ENCODE assay signal across 7 cellular contexts in the genomic region with DNA sequence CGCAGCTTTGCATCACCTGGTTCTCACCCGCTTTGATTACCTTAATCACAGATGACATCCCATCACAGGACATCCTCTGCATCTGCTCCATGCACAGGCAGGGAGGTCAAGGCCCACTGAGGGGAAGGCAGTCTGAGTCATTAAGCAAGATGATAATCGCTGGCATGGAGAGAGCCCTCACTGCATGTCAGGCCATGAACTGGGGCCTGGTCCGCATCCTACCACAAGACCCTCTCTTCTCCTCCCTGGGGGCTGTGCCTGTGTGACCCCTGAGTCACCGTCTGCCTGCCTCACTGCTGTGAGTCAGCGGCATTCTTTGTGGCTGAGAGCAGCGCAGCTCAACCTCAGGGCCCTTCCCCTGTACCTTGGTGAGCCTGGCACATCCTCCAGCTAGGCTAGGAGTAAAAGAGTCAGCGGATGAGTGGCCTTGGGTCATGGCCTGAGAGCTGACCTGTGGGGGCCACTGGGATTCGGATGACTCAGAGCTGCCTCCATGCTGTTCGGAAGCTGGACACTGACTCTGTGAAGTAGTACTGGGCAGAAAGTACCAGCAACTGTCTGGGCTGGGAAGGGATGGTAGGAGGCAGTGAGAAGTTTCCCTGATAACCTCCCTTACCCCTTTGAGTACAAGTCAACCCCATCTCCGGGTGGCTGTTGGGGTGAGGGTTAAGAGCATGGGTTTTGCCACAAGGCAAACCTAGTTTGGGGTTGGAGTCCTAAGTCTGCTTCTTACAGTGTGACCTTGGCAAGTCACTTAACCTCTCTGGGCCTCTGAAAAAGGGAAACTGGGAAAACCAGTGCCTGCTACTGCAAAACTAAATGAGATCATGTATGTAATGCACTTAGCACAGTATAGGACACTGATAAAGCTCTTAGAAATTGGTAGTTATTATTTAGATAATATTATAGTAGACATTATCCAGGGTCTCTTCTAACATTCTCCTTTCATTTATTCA. TPM values are rescaled to one million over a fixed set of nuclear protein-coding genes. Genes with fewer than 3 reads are reported as not detected.
DNase-seq lines count a peak whose midpoint lies in the region; ATAC-seq and TF ChIP-seq lines count a peak whose summit lies in the region.

No MANE protein-coding gene starts in this region.

- ATAC-seq in HG03432 (IDR thresholded peaks at IDR 0.05; ENCODE audit: unreplicated experiment) = no peak

- DNase-seq in H4 (ENCODE audit: low spot score) (peak; percentile 91), fibroblast of mammary gland (ENCODE audit: low read depth) (peak; percentile 99), retinal pigment epithelial cell (ENCODE audit: low read depth) (peak; percentile 99), inferior parietal cortex (ENCODE audit: extremely low spot score) (no peak), NCI-H128 (lab: John Stamatoyannopoulos, UW; ENCODE audit: unreplicated experiment) (no peak)

- no peak overlapping the region for H3K4me3 ChIP-seq in fibroblast of mammary gland (ENCODE audit: control insufficient read depth, low read depth, low read length)
- no peak overlapping the region for H3K4me3 ChIP-seq in retinal pigment epithelial cell (ENCODE audit: low read length)

- TF ChIP-seq CTCF in fibroblast of mammary gland (conservative IDR thresholded peaks at IDR 0.05; ENCODE audit: control insufficient read depth, insufficient read depth, low read depth, low read length) (no peak), retinal pigment epithelial cell (conservative IDR thresholded peaks at IDR 0.05; ENCODE audit: low read depth, low read length) (no peak)

TF ChIP-seq in PFSK-1, 5 proteins besides CTCF, POLR2A, EP300 and RAD21:
- peak; percentile 54; the same call in 1 of the 2 replicates for TF ChIP-seq SIN3A (IDR thresholded peaks at IDR 0.05; ENCODE audit: borderline replicate concordance, insufficient read depth, low read length)
- 0 out of 2 replicates have a peak, but pooled peaks have one; percentile 45 for TF ChIP-seq TAF1 (IDR thresholded peaks at IDR 0.05; ENCODE audit: borderline replicate concordance, insufficient read depth, low read length)
- TF ChIP-seq FOXP2 (optimal IDR thresholded peaks at IDR 0.05; ENCODE audit: borderline replicate concordance, extremely low read depth, extremely low read length, insufficient read depth) = peak; percentile 96
- TF ChIP-seq, protein P1, sequence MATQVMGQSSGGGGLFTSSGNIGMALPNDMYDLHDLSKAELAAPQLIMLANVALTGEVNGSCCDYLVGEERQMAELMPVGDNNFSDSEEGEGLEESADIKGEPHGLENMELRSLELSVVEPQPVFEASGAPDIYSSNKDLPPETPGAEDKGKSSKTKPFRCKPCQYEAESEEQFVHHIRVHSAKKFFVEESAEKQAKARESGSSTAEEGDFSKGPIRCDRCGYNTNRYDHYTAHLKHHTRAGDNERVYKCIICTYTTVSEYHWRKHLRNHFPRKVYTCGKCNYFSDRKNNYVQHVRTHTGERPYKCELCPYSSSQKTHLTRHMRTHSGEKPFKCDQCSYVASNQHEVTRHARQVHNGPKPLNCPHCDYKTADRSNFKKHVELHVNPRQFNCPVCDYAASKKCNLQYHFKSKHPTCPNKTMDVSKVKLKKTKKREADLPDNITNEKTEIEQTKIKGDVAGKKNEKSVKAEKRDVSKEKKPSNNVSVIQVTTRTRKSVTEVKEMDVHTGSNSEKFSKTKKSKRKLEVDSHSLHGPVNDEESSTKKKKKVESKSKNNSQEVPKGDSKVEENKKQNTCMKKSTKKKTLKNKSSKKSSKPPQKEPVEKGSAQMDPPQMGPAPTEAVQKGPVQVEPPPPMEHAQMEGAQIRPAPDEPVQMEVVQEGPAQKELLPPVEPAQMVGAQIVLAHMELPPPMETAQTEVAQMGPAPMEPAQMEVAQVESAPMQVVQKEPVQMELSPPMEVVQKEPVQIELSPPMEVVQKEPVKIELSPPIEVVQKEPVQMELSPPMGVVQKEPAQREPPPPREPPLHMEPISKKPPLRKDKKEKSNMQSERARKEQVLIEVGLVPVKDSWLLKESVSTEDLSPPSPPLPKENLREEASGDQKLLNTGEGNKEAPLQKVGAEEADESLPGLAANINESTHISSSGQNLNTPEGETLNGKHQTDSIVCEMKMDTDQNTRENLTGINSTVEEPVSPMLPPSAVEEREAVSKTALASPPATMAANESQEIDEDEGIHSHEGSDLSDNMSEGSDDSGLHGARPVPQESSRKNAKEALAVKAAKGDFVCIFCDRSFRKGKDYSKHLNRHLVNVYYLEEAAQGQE (IDR thresholded peaks at IDR 0.05; ENCODE audit: insufficient read depth in 1 of 2, low read depth in 2 of 2, low read length in 2 of 2) = no peak
- peak; percentile 24; the same call in 1 of the 2 replicates for TF ChIP-seq POLR2AphosphoS5 (IDR thresholded peaks at IDR 0.05; ENCODE audit: low read depth, low read length)
TF ChIP-seq in PFSK-1: peak in this region for 4.

RNA-seq across cellular contexts. Expression of gene ARSI, which starts 14.6 kb away (rescaled TPM):
- total RNA-seq in H4 (2014; rRNA removed; shearing (Covaris generic)) = 0.23 TPM in 1 of 2 replicates, not detected in the other
- 32.1 TPM for polyA plus RNA-seq in PFSK-1 (2012; ENCODE audit: insufficient read length, low read depth)

RNA-seq across cellular contexts. Expression of gene CAMK2A, which starts 27.8 kb away (rescaled TPM):
- total RNA-seq in H4 (2014; rRNA removed; shearing (Covaris generic)) = 0.02 TPM in 1 of 2 replicates, not detected in the other
- 1.6 TPM for polyA plus RNA-seq in PFSK-1 (2012; ENCODE audit: insufficient read length, low read depth)

RNA-seq across cellular contexts. Expression of gene TCOF1, which starts 40.2 kb away (rescaled TPM):
- total RNA-seq in H4 (2014; rRNA removed; shearing (Covaris generic)) = 23.6 and 32.9 TPM in 2 replicates
- polyA plus RNA-seq in PFSK-1 (2012; ENCODE audit: insufficient read length, low read depth) = 75.2 TPM

Comparison
In these comparisons a context has a peak if more than half of its experiments do, and no peak if none do; other contexts are left out.
1. DNase-seq: peak in H4 (single experiment), fibroblast of mammary gland (single experiment) and retinal pigment epithelial cell (single experiment); none in inferior parietal cortex (single experiment) and NCI-H128 (single experiment).